Comparison of ENCODE assay signal across 13 cellular contexts in genomic region chr17:78330570-78331224, GRCh38. TPM values are rescaled to one million over a fixed set of nuclear protein-coding genes. Genes with fewer than 3 reads are reported as not detected.
DNase-seq lines count a peak whose midpoint lies in the region; ATAC-seq, FAIRE-seq and TF ChIP-seq lines count a peak whose summit lies in the region.
"Had no signal": no experiment of that assay in that cellular context is flagged by ENCODE, and none has a peak within 500 bp of the region (broad histone marks: within the 10 kb centered on the region; RNA-seq: fewer than 3 reads in every experiment).

No MANE protein-coding gene starts in this region.

- intact Hi-C loops in Calu3 (cut with micrococcal nuclease; ENCODE audit: unreplicated experiment), result no loop called here

- H4K5ac ChIP-seq in H1 (ENCODE audit: insufficient read length, low read depth, low read length), result no peak overlapping the region

- ATAC-seq in HG03342 (IDR thresholded peaks at IDR 0.05; ENCODE audit: unreplicated experiment) (no peak), HG03175 (IDR thresholded peaks at IDR 0.05; ENCODE audit: unreplicated experiment) (no peak)

- H3K18ac ChIP-seq in H1 (ENCODE audit: extremely low read depth, low read length), result no peak overlapping the region

- H2BK15ac ChIP-seq in H1 (ENCODE audit: low read length), result no peak overlapping the region

- POLR2A ChIA-PET in H1 (lab: Charles Lee; ENCODE audit: partially characterized antibody), result interaction anchor here (2.4 kb wide), 1 partner anchor 12 kb away, joined by 8 read pairs; no protein-coding TSS in a partner anchor

- H3K27me3 ChIP-seq in H1 (replicated peaks in 1 of 4; ENCODE audit: control insufficient read depth in 3 of 4, extremely low read depth in 1 of 4, insufficient read depth in 3 of 4, low read length in 3 of 4) (no peaks in the 10 kb centered on the region), muscle layer of colon (ENCODE audit: control insufficient read depth in 1 of 2, insufficient read depth in 2 of 2, low read length in 2 of 2) (no peaks in the 10 kb centered on the region), smooth muscle cell (ENCODE audit: low read depth) (no peaks in the 10 kb centered on the region)

- H3K14ac ChIP-seq in H1 (ENCODE audit: insufficient read length), result no peak overlapping the region

- H3F3A ChIP-seq in smooth muscle cell (ENCODE audit: low read depth), result no peaks in the 10 kb centered on the region

- no peak overlapping the region for H3K4me3 Mint-ChIP-seq in Calu3 (ENCODE audit: low read depth, unreplicated experiment)
- H3K4me3 Mint-ChIP-seq: activated T-cell treated with anti-CD3 and anti-CD28 coated beads, Interleukin-2, amount 50 U/mL, for 24 hours had no signal

- H3K4me3 ChIP-seq in H1 (ENCODE audit: extremely low read depth in 1 of 4, insufficient read depth in 2 of 4, low read depth in 3 of 4, low read length in 4 of 4), result no peak overlapping the region
- no peak overlapping the region for H3K4me3 ChIP-seq in muscle layer of colon (ENCODE audit: low read depth in 1 of 2, low read length in 2 of 2)
- no peak overlapping the region for H3K4me3 ChIP-seq in smooth muscle cell

- H3K9ac ChIP-seq in H1 (replicated peaks in 1 of 4; ENCODE audit: extremely low read depth in 1 of 4, low read depth in 3 of 4, low read length in 3 of 4) (no peak overlapping the region), muscle layer of colon (ENCODE audit: low read length) (no peak overlapping the region), smooth muscle cell (ENCODE audit: low read depth) (no peak overlapping the region)

- no peak overlapping the region for H3K56ac ChIP-seq in H1 (replicated peaks; ENCODE audit: insufficient read length, low read depth, low read length)

- TF ChIP-seq EP300 in H1 (IDR thresholded peaks at IDR 0.05; ENCODE audit: borderline replicate concordance in 1 of 2, low read depth in 2 of 2, low read length in 2 of 2), result no peak

- TF ChIP-seq RAD21 in H1 (IDR thresholded peaks at IDR 0.05 in 1 of 2, conservative IDR thresholded peaks at IDR 0.05 in 1 of 2; ENCODE audit: low read depth in 2 of 2, low read length in 2 of 2), result no peak

- CTCF ChIA-PET in Calu3 (lab: Charles Lee), result no interaction called here
- CTCF ChIA-PET in H1 (lab: Charles Lee; ENCODE audit: partially characterized antibody), result interaction anchor here (0.7 kb wide), 1 partner anchor 1141 kb away, joined by 4 read pairs; no protein-coding TSS in a partner anchor

- no peaks in the 10 kb centered on the region for H3K9me3 ChIP-seq in H1 (ENCODE audit: insufficient read depth in 2 of 2, low read depth in 1 of 2, low read length in 1 of 2)
- H3K9me3 ChIP-seq in muscle layer of colon (ENCODE audit: low read length), result no peaks in the 10 kb centered on the region
- no peaks in the 10 kb centered on the region for H3K9me3 ChIP-seq in smooth muscle cell (replicated peaks; ENCODE audit: low read depth)
- H3K9me3 ChIP-seq: neutrophil had no signal

- peaks cover 0 to 3% (median 2%) of the 10 kb centered on the region in 4 experiments; a peak in 3 of 7 replicates for H3K4me1 ChIP-seq in H1 (replicated peaks in 1 of 4; ENCODE audit: control insufficient read depth in 3 of 4, insufficient read depth in 4 of 4, low read length in 3 of 4)
- H3K4me1 ChIP-seq in muscle layer of colon (ENCODE audit: insufficient read depth, low read length), result peaks cover 9% of the 10 kb centered on the region
- peaks cover 8% of the 10 kb centered on the region for H3K4me1 ChIP-seq in smooth muscle cell (ENCODE audit: low read depth)

- no peak overlapping the region for H2AFZ ChIP-seq in H1 (ENCODE audit: low read length)
- H2AFZ ChIP-seq in smooth muscle cell (ENCODE audit: low read depth), result no peak overlapping the region

- H3K4me1 Mint-ChIP-seq in Calu3 (ENCODE audit: low read depth, unreplicated experiment), result peaks cover 63% of the 10 kb centered on the region

- no peak overlapping the region for H4K8ac ChIP-seq in H1 (ENCODE audit: extremely low read depth, insufficient read depth, low read length)

- no peak overlapping the region for H4K91ac ChIP-seq in H1 (replicated peaks; ENCODE audit: insufficient read length, low read length)

- 0 out of 2 replicates have a peak overlapping the region, but pooled peaks have one; percentile 53 for H2AK5ac ChIP-seq in H1 (ENCODE audit: low read depth, low read length)

- H3K79me1 ChIP-seq in H1 (ENCODE audit: low read depth, low read length), result no peaks in the 10 kb centered on the region

- H2BK20ac ChIP-seq in H1 (ENCODE audit: low read length), result no peak overlapping the region

- no peaks in the 10 kb centered on the region for H3K27me3 Mint-ChIP-seq in Calu3 (ENCODE audit: unreplicated experiment)
- H3K27me3 Mint-ChIP-seq: activated T-cell treated with anti-CD3 and anti-CD28 coated beads, Interleukin-2, amount 50 U/mL, for 24 hours had no signal

- peak; percentile 76 for DNase-seq in Calu3
- peak; percentile 49 for DNase-seq in NCI-H69 (lab: John Stamatoyannopoulos, UW)
- no peak for DNase-seq in H1 (ENCODE audit: low read depth in 1 of 2, low spot score in 2 of 2)
- no peak for DNase-seq in smooth muscle cell (lab: John Stamatoyannopoulos, UW; ENCODE audit: unreplicated experiment)
- DNase-seq in NCI-H345 (lab: John Stamatoyannopoulos, UW), result no peak
- DNase-seq: activated T-cell treated with anti-CD3 and anti-CD28 coated beads, Interleukin-2, amount 50 U/mL, for 24 hours; NCI-H187; stimulated activated naive CD4-positive, alpha-beta T cell had no signal

- no peak for TF ChIP-seq POLR2A in H1 (IDR thresholded peaks at IDR 0.05; ENCODE audit: control extremely low read depth in 1 of 2, low read depth in 2 of 2, low read length in 2 of 2)

- H3K36me3 Mint-ChIP-seq in Calu3 (ENCODE audit: insufficient read depth, unreplicated experiment), result peaks cover 22% of the 10 kb centered on the region

- no peaks in the 10 kb centered on the region for H3K9me3 Mint-ChIP-seq in Calu3 (ENCODE audit: low read depth, unreplicated experiment)
- H3K9me3 Mint-ChIP-seq: activated T-cell treated with anti-CD3 and anti-CD28 coated beads, Interleukin-2, amount 50 U/mL, for 24 hours had no signal

- no peaks in the 10 kb centered on the region for H3K23me2 ChIP-seq in H1 (ENCODE audit: low read depth, low read length)

- H2BK12ac ChIP-seq in H1 (ENCODE audit: low read depth, low read length), result 0 out of 2 replicates have a peak overlapping the region, but pooled peaks have one; percentile 30

- H3K27ac ChIP-seq in H1 (ENCODE audit: low read depth, low read length), result no peak overlapping the region
- peak overlapping the region; percentile 13 for H3K27ac ChIP-seq in muscle layer of colon (ENCODE audit: low read depth, low read length)
- no peak overlapping the region for H3K27ac ChIP-seq in smooth muscle cell (ENCODE audit: low read depth)
- H3K27ac ChIP-seq: neutrophil, VCaP had no signal

- no peak for FAIRE-seq in H1 (lab: Jason Lieb, UNC)

- no peak overlapping the region for H2BK5ac ChIP-seq in H1 (ENCODE audit: low read depth, low read length)

- no peaks in the 10 kb centered on the region for H3K36me3 ChIP-seq in H1 (ENCODE audit: control insufficient read depth in 2 of 4, insufficient read depth in 4 of 4, low read length in 3 of 4)
- no peaks in the 10 kb centered on the region for H3K36me3 ChIP-seq in muscle layer of colon (ENCODE audit: insufficient read depth, low read length)
- H3K36me3 ChIP-seq in smooth muscle cell (ENCODE audit: low read depth), result no peaks in the 10 kb centered on the region
- H3K36me3 ChIP-seq: neutrophil had no signal

- no TSS peak for BruUV-seq in Calu3 (replicated peaks; lab: Mats Ljungman, UMichigan)

- no peak overlapping the region for H3K23ac ChIP-seq in H1 (ENCODE audit: insufficient read length)

- 85% methylated on average over 13 of the region's 13 CpGs; no CpG with 5 or more reads in 1 of the 2 experiments for WGBS in H1 (ENCODE audit: extremely low coverage in 1 of 2, insufficient coverage in 1 of 2, insufficient read length in 1 of 2, insufficient replicate concordance in 2 of 2, low coverage in 1 of 2, low lambda C conversion rate in 2 of 2, missing lambda C conversion rate in 1 of 2), 2 experiments
- WGBS in smooth muscle cell (ENCODE audit: low lambda C conversion rate), result 62% methylated on average over 12 of the region's 13 CpGs

- no peak overlapping the region for H2BK120ac ChIP-seq in H1 (replicated peaks; ENCODE audit: low read depth, low read length)

- TF ChIP-seq CTCF in Calu3 (IDR thresholded peaks at IDR 0.05; ENCODE audit: unreplicated experiment) (no peak), H1 (IDR thresholded peaks at IDR 0.05; ENCODE audit: control extremely low read depth in 1 of 3, insufficient read depth in 1 of 3, low read depth in 1 of 3, low read length in 3 of 3) (no peak), smooth muscle cell (IDR thresholded peaks at IDR 0.05; ENCODE audit: borderline replicate concordance, insufficient read depth, poor library complexity, severe bottlenecking) (no peak)

- H3K4ac ChIP-seq in H1 (replicated peaks; ENCODE audit: insufficient read length, low read depth, low read length), result no peak overlapping the region

- no peaks in the 10 kb centered on the region for H4K20me1 ChIP-seq in H1 (replicated peaks in 1 of 2; ENCODE audit: control insufficient read depth in 1 of 2, insufficient read depth in 2 of 2, low read length in 2 of 2)
- H4K20me1 ChIP-seq in smooth muscle cell (ENCODE audit: low read depth), result no peaks in the 10 kb centered on the region

- H3K27ac Mint-ChIP-seq in Calu3 (ENCODE audit: unreplicated experiment), result peak overlapping the region; percentile 74
- H3K27ac Mint-ChIP-seq: activated T-cell treated with anti-CD3 and anti-CD28 coated beads, Interleukin-2, amount 50 U/mL, for 24 hours had no signal

- no peaks in the 10 kb centered on the region for H3K79me2 ChIP-seq in H1 (ENCODE audit: control insufficient read depth in 1 of 2, insufficient read depth in 2 of 2, low read length in 2 of 2)
- no peaks in the 10 kb centered on the region for H3K79me2 ChIP-seq in smooth muscle cell (ENCODE audit: low read depth)

- no peak overlapping the region for H3K4me2 ChIP-seq in H1 (ENCODE audit: insufficient read depth in 1 of 2, low read depth in 2 of 2, low read length in 2 of 2)
- no peak overlapping the region for H3K4me2 ChIP-seq in smooth muscle cell

RNA-seq across cellular contexts. Expression of gene SOCS3, which starts 29.2 kb away (rescaled TPM):
- total RNA-seq in Calu3 (2022) (39.5 and 51.6 TPM in 2 replicates), smooth muscle cell (116 and 172 TPM in 2 replicates)
- 47.9 and 49.4 TPM in 2 replicates for total RNA-seq in H1 (2021; fragmentation: NEBNext Ultra II Directional; extraction: Animal tissue kit (Norgen Biotek cat#: 25700))
- polyA plus RNA-seq in H1 (2011; rRNA removed) (10.1 and 15.2 TPM in 2 replicates), smooth muscle cell (201 and 310 TPM in 2 replicates)
- polyA plus RNA-seq in H1 (2011; cell fraction: cytosol; rRNA removed), result 13.5 TPM
- polyA plus RNA-seq in H1 (2011; cell fraction: nucleus; rRNA removed), result 33.4 TPM
- polyA plus RNA-seq in H1 (2012, experiment 1 of 2), result 13.7 to 17.9 TPM (median 15.6 TPM) in 4 replicates
- 21.7 TPM for polyA plus RNA-seq in H1 (2012, experiment 2 of 2)
- 28.0 TPM for polyA plus RNA-seq in H1 (2013, experiment 1 of 2)
- polyA plus RNA-seq in H1 (2013, experiment 2 of 2), result 27.0 TPM
- 7.3 and 11.0 TPM in 2 replicates for polyA minus RNA-seq in H1 (2011; rRNA and poly(A)+ RNA removed)
- polyA minus RNA-seq in H1 (2011; cell fraction: cytosol; rRNA and poly(A)+ RNA removed), result 17.7 TPM
- polyA minus RNA-seq in H1 (2011; cell fraction: nucleus; rRNA and poly(A)+ RNA removed), result 14.3 TPM

RNA-seq across cellular contexts. Expression of gene PGS1, which starts 47.8 kb away (rescaled TPM):
- total RNA-seq in Calu3 (2022) (39.5 and 42.6 TPM in 2 replicates), smooth muscle cell (29.5 and 29.9 TPM in 2 replicates)
- 56.7 and 60.0 TPM in 2 replicates for total RNA-seq in H1 (2021; fragmentation: NEBNext Ultra II Directional; extraction: Animal tissue kit (Norgen Biotek cat#: 25700))
- polyA plus RNA-seq in H1 (2011; rRNA removed) (46.7 and 69.3 TPM in 2 replicates), smooth muscle cell (22.6 and 37.8 TPM in 2 replicates)
- 69.5 TPM for polyA plus RNA-seq in H1 (2011; cell fraction: cytosol; rRNA removed)
- 180 TPM for polyA plus RNA-seq in H1 (2011; cell fraction: nucleus; rRNA removed)
- polyA plus RNA-seq in H1 (2012, experiment 1 of 2), result 38.8 to 53.2 TPM (median 48.6 TPM) in 4 replicates
- polyA plus RNA-seq in H1 (2012, experiment 2 of 2), result 42.4 TPM
- polyA plus RNA-seq in H1 (2013, experiment 1 of 2), result 34.5 TPM
- polyA plus RNA-seq in H1 (2013, experiment 2 of 2), result 33.4 TPM
- polyA minus RNA-seq in H1 (2011; rRNA and poly(A)+ RNA removed), result 49.7 and 65.7 TPM in 2 replicates
- polyA minus RNA-seq in H1 (2011; cell fraction: cytosol; rRNA and poly(A)+ RNA removed), result 37.5 TPM
- 62.2 TPM for polyA minus RNA-seq in H1 (2011; cell fraction: nucleus; rRNA and poly(A)+ RNA removed)

Comparison
In these comparisons a context has a peak if more than half of its experiments do, and no peak if none do; other contexts are left out.
1. DNase-seq: peak in Calu3 (single experiment) and NCI-H69 (single experiment); none in H1 (0 of 2), smooth muscle cell (single experiment) and NCI-H345 (single experiment).